Comparison of ENCODE assay signal across 1 cellular context in the genomic region with DNA sequence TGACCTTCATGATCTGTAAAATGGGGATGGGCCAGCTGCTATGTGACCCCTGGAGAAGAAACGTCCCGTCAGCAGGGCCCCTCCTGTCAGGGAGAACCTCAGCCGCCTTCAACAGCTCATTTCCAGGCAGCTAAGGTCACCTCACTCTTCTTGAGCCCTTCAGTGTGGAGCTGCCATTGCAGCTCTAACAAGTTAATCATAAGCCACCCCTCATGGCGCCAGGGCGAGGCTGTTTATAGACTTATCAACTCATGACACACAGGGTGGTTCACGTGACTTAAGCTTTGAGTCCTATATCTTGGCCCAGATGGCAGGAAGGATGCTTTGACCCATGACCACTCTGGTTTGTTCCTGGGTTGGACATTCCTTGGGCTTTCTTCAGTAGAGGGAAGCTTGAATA.
TF ChIP-seq lines count a peak whose summit lies in the region.

No MANE protein-coding gene starts in this region.

TF ChIP-seq in K562, 482 proteins besides CTCF, POLR2A, EP300 and RAD21 (continued from another document):
- TF ChIP-seq TEAD4 (IDR thresholded peaks at IDR 0.05; ENCODE audit: low read length): peak; percentile 26; the same call in 1 of the 2 replicates
- no peak for TF ChIP-seq TEAD4 (CRISPR knock-in tag; IDR thresholded peaks at IDR 0.05; ENCODE audit: borderline replicate concordance)
- TF ChIP-seq BHLHE40 (IDR thresholded peaks at IDR 0.05; ENCODE audit: low read length): peak; percentile 65; the same call in 1 of the 2 replicates
- TF ChIP-seq ZNF436 (CRISPR knock-in tag; IDR thresholded peaks at IDR 0.05): no peak
- no peak for TF ChIP-seq CBX3 (IDR thresholded peaks at IDR 0.05; ENCODE audit: borderline replicate concordance in 1 of 2, low read length in 2 of 2)
- no peak for TF ChIP-seq NR3C1 (CRISPR knock-in tag; IDR thresholded peaks at IDR 0.05)
- no peak for TF ChIP-seq HSF4 (CRISPR knock-in tag; IDR thresholded peaks at IDR 0.05; ENCODE audit: borderline replicate concordance)
- no peak for TF ChIP-seq ZNF668 (CRISPR knock-in tag; IDR thresholded peaks at IDR 0.05)
- TF ChIP-seq SAFB2 (IDR thresholded peaks at IDR 0.05; ENCODE audit: borderline replicate concordance, low read depth, low read length, severe bottlenecking): no peak
- no peak for TF ChIP-seq TRIM28 (IDR thresholded peaks at IDR 0.05)
- no peak for TF ChIP-seq TEAD2 (tag; IDR thresholded peaks at IDR 0.05)
